Comparison of ENCODE assay signal across 8 cellular contexts in the genomic region with DNA sequence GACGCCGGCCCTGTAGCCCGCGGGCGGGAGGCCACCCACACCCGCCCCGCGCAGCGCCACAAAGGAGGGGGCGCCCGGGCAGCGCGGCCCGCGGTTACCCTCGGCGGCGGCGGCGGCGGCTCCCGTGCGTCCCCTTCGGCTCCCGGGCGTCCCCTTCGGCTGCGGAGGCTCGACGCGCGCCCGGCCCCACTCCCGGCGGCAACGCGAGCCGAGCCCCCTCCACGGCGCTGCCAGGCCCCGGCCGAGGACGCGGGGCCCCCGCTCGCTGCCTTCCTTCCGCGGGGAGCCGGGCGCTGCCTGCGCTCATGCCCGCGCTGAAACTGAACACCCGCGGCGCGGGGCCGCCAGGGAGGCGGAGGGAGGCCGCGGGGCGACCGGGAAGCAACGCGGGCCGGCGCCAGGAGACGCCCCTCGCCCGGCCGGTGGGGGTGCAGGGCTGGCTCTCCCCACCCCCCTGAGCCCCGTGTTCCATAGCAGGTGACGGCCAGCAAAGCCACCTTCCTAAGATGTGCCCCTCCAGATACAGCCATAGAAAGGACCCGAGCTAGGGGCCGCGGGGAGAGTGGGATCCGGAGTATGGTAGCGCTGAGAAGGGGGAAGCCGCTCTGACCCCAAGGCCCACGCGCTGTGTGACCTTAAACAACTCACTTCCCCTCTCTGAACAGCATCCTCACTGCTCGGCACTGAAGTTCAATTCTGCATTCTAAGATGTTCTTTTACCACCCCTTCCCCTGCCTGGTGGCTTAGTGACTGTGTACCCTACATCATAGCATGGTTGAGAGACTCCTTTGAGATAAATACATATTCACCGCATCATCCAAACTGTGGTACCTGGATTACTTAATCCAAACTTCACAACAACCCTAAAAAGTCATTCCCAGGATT. TPM values are rescaled to one million over a fixed set of nuclear protein-coding genes. Genes with fewer than 3 reads are reported as not detected.
DNase-seq lines count a peak whose midpoint lies in the region; ATAC-seq and TF ChIP-seq lines count a peak whose summit lies in the region.

No MANE protein-coding gene starts in this region.

- H3K36me3 ChIP-seq in parathyroid adenoma (ENCODE audit: control insufficient read depth, insufficient read depth, low read length): no peaks in the 10 kb centered on the region

- peaks cover 43% of the 10 kb centered on the region for H3K4me1 ChIP-seq in parathyroid adenoma

- H3K9me3 ChIP-seq in parathyroid adenoma (ENCODE audit: control insufficient read depth, low read length): no peaks in the 10 kb centered on the region

- peak; percentile 2 for ATAC-seq in GM21447 (IDR thresholded peaks at IDR 0.05; ENCODE audit: unreplicated experiment)
- ATAC-seq in activated T-cell treated with anti-CD3 and anti-CD28 coated beads, Interleukin-2, amount 50 U/mL, for 72 hours (replicated peaks in 1 of 2): peak; percentile 32 to 34

- peak overlapping the region; percentile 75 for H3K4me2 ChIP-seq in parathyroid adenoma (ENCODE audit: low read length)

- TF ChIP-seq CTCF in fibroblast of villous mesenchyme (IDR thresholded peaks at IDR 0.05; ENCODE audit: insufficient read depth, low read depth, low read length) (no peak), parathyroid adenoma (IDR thresholded peaks at IDR 0.05) (no peak)

- peak overlapping the region; percentile 77 to 93 for H3K4me3 Mint-ChIP-seq in activated T-cell treated with anti-CD3 and anti-CD28 coated beads, Interleukin-2, amount 50 U/mL, for 72 hours

- H3K27me3 ChIP-seq in parathyroid adenoma (ENCODE audit: control insufficient read depth, insufficient read depth, low read length): no peaks in the 10 kb centered on the region

- DNase-seq in D341Med (ENCODE audit: low spot score) (peak; percentile 82), KBM-7 (peak; percentile 25), fibroblast of villous mesenchyme (ENCODE audit: low read depth) (no peak), putamen (ENCODE audit: low spot score) (no peak), NCI-H446 treated with DMSO at 0.1 percent for 48 hours (lab: John Stamatoyannopoulos, UW) (no peak)
- peak; percentile 40 to 55 for DNase-seq in activated T-cell treated with anti-CD3 and anti-CD28 coated beads, Interleukin-2, amount 50 U/mL, for 72 hours

- in situ Hi-C loops in KBM-7 (cut with MboI; ENCODE audit: low pct_unique_long_range_greater_than_20kb, low sequenced_read_pairs): no loop called here

- H3K36me3 Mint-ChIP-seq in activated T-cell treated with anti-CD3 and anti-CD28 coated beads, Interleukin-2, amount 50 U/mL, for 72 hours (ENCODE audit: insufficient read depth in 2 of 2): no peaks in the 10 kb centered on the region

- peaks cover 6% of the 10 kb centered on the region for H3K79me2 ChIP-seq in parathyroid adenoma

- peak overlapping the region; percentile 87 for H3K27ac Mint-ChIP-seq in activated T-cell treated with anti-CD3 and anti-CD28 coated beads, Interleukin-2, amount 50 U/mL, for 72 hours

- peak overlapping the region; percentile 56 for H3K4me3 ChIP-seq in fibroblast of villous mesenchyme (ENCODE audit: low read depth, low read length)
- H3K4me3 ChIP-seq in parathyroid adenoma (ENCODE audit: low read depth, low read length): peak overlapping the region; percentile 73

- H3K27me3 Mint-ChIP-seq in activated T-cell treated with anti-CD3 and anti-CD28 coated beads, Interleukin-2, amount 50 U/mL, for 72 hours (ENCODE audit: low read depth): no peaks in the 10 kb centered on the region

- H3K27ac ChIP-seq in parathyroid adenoma: peak overlapping the region; percentile 99

- peak overlapping the region; percentile 94 for H2AFZ ChIP-seq in parathyroid adenoma

- H3K4me1 Mint-ChIP-seq in activated T-cell treated with anti-CD3 and anti-CD28 coated beads, Interleukin-2, amount 50 U/mL, for 72 hours (ENCODE audit: low read depth): peaks cover 54% of the 10 kb centered on the region

- peak overlapping the region; percentile 87 for H3K9ac ChIP-seq in parathyroid adenoma

- no peaks in the 10 kb centered on the region for H3K9me3 Mint-ChIP-seq in activated T-cell treated with anti-CD3 and anti-CD28 coated beads, Interleukin-2, amount 50 U/mL, for 72 hours

RNA-seq across cellular contexts. Expression of gene KDM2B, which starts 42.8 kb away (rescaled TPM):
- 10 to 100 TPM; 43.4 to 47.7 TPM for total RNA-seq in activated T-cell treated with anti-CD3 and anti-CD28 coated beads, Interleukin-2, amount 50 U/mL, for 72 hours
- total RNA-seq in fibroblast of villous mesenchyme: 28.1 and 34.1 TPM in 2 replicates

Comparison
In these comparisons a context has a peak if more than half of its experiments do, and no peak if none do; other contexts are left out.
1. DNase-seq: peak in D341Med (single experiment), KBM-7 (single experiment) and activated T-cell treated with anti-CD3 and anti-CD28 coated beads, Interleukin-2, amount 50 U/mL, for 72 hours (2 of 2); none in fibroblast of villous mesenchyme (single experiment), putamen (single experiment) and NCI-H446 treated with DMSO at 0.1 percent for 48 hours (single experiment).